In genomic region chr3:38653685-38654537, GRCh38 we compare ENCODE assay signal across 21 cellular contexts. TPM values are rescaled to one million over a fixed set of nuclear protein-coding genes. Genes with fewer than 3 reads are reported as not detected.
"Had no signal": no experiment of that assay in that cellular context is flagged by ENCODE, and none has a peak within 500 bp of the region (broad histone marks: within the 10 kb centered on the region; RNA-seq: fewer than 3 reads in every experiment).

No MANE protein-coding gene starts in this region.

- DNase-seq: activated CD4-positive, alpha-beta memory T cell treated with anti-CD3 and anti-CD28 coated beads, Interleukin-2, amount 10 ng/mL, durations not matched to agents 7 days and 5 days; activated CD4-positive, alpha-beta T cell treated with anti-CD3 and anti-CD28 coated beads, Interleukin-2, amount 10 ng/mL, durations not matched to agents 24 days and 14 days; activated naive CD4-positive, alpha-beta T cell treated with Interleukin-2 at 50 U/mL for 16 hours; activated naive CD8-positive, alpha-beta T cell treated with anti-CD3 and anti-CD28 coated beads for 36 hours; activated T-cell treated with anti-CD3 and anti-CD28 coated beads, Interleukin-2, amount 50 U/mL, for 48 hours; central memory CD4-positive, alpha-beta T cell; dorsolateral prefrontal cortex; heart left ventricle; islet precursor cell; lower lobe of right lung; mesendoderm; naive thymus-derived CD4-positive, alpha-beta T cell; stimulated activated CD4-positive, alpha-beta T cell treated with anti-CD3 and anti-CD28 coated beads, Interleukin-12 subunit alpha, Interleukin-12 subunit beta, amount 100 ng/mL, for 4 hours; stimulated activated CD4-positive, alpha-beta T cell treated with anti-CD3 and anti-CD28 coated beads, Interleukin-4, amount 100 ng/mL, for 4 hours; stimulated activated naive CD8-positive, alpha-beta T cell treated with anti-CD3 and anti-CD28 coated beads, Interleukin-15, Interleukin-2, amounts not matched to agents 100 U/mL and 50 U/mL, for 24 hours; SW 1271; T-helper 17 cell; upper lobe of left lung had no signal

- ATAC-seq: activated CD4-positive, CD25-positive, alpha-beta regulatory T cell treated with anti-CD3 and anti-CD28 coated beads, Interleukin-2, amount 50 U/mL, for 24 hours; heart left ventricle; lower lobe of right lung; naive thymus-derived CD4-positive, alpha-beta T cell; stimulated activated naive CD8-positive, alpha-beta T cell treated with anti-CD3 and anti-CD28 coated beads, Interleukin-15, Interleukin-2, amounts not matched to agents 100 U/mL and 50 U/mL, for 24 hours; T-helper 17 cell had no signal

- H3K4me3 ChIP-seq: dorsolateral prefrontal cortex, heart left ventricle, lower lobe of right lung, upper lobe of left lung had no signal

- H3K36me3 ChIP-seq: heart left ventricle, lower lobe of right lung, upper lobe of left lung had no signal

- H3K27ac ChIP-seq: dorsolateral prefrontal cortex, epithelial cell of prostate, heart left ventricle, lower lobe of right lung, upper lobe of left lung, VCaP had no signal

- H3K9me3 ChIP-seq: heart left ventricle, lower lobe of right lung, upper lobe of left lung had no signal

RNA-seq across cellular contexts. Expression of gene SCN5A, which starts 4.4 kb away (rescaled TPM):
- total RNA-seq: activated CD4-positive, alpha-beta T cell treated with anti-CD3 and anti-CD28 coated beads, Interleukin-2, amount 10 ng/mL, durations not matched to agents 24 days and 14 days had no signal
- polyA plus RNA-seq: naive thymus-derived CD4-positive, alpha-beta T cell had no signal
